In genomic region chr13:40629678-40630384, GRCh38 we compare ENCODE assay signal across 1 cellular context.
TF ChIP-seq lines count a peak whose summit lies in the region.

No MANE protein-coding gene starts in this region.

TF ChIP-seq in GM23338, 12 proteins besides CTCF, POLR2A, EP300 and RAD21 (continued from another document):
- TF ChIP-seq REST (IDR thresholded peaks at IDR 0.05; ENCODE audit: unreplicated experiment) (no peak), ZNF114 (CRISPR knock-in tag; IDR thresholded peaks at IDR 0.05) (no peak), STAT1 (IDR thresholded peaks at IDR 0.05; ENCODE audit: unreplicated experiment) (no peak), POLR2AphosphoS5 (IDR thresholded peaks at IDR 0.05; ENCODE audit: low read depth) (no peak), EZH2phosphoT487 (IDR thresholded peaks at IDR 0.05; ENCODE audit: unreplicated experiment) (no peak)
